In the genomic region with DNA sequence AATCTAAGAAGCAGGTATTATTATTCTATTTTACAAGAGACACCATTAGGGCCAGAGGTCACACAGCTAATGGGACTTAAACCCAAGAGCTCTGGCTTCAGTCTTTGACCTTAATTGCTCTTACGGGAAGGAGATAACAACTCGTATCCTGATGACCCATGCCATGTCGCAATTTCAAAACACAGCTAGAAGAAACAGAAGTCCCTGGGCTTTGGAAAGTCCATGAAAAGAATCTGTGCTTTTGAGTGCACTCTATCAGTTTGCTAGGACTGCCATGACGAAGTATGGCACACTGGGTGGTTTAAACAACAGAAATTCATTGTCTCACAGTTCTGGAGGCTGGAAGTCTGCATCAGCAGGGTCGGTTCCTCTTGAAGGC, we compare ENCODE assay signal across 1 cellular context.
TF ChIP-seq lines count a peak whose summit lies in the region.

No MANE protein-coding gene starts in this region.

TF ChIP-seq in HepG2, 621 proteins besides CTCF, POLR2A, EP300 and RAD21 (continued from another document and continues in another):
- TF ChIP-seq, protein P1, sequence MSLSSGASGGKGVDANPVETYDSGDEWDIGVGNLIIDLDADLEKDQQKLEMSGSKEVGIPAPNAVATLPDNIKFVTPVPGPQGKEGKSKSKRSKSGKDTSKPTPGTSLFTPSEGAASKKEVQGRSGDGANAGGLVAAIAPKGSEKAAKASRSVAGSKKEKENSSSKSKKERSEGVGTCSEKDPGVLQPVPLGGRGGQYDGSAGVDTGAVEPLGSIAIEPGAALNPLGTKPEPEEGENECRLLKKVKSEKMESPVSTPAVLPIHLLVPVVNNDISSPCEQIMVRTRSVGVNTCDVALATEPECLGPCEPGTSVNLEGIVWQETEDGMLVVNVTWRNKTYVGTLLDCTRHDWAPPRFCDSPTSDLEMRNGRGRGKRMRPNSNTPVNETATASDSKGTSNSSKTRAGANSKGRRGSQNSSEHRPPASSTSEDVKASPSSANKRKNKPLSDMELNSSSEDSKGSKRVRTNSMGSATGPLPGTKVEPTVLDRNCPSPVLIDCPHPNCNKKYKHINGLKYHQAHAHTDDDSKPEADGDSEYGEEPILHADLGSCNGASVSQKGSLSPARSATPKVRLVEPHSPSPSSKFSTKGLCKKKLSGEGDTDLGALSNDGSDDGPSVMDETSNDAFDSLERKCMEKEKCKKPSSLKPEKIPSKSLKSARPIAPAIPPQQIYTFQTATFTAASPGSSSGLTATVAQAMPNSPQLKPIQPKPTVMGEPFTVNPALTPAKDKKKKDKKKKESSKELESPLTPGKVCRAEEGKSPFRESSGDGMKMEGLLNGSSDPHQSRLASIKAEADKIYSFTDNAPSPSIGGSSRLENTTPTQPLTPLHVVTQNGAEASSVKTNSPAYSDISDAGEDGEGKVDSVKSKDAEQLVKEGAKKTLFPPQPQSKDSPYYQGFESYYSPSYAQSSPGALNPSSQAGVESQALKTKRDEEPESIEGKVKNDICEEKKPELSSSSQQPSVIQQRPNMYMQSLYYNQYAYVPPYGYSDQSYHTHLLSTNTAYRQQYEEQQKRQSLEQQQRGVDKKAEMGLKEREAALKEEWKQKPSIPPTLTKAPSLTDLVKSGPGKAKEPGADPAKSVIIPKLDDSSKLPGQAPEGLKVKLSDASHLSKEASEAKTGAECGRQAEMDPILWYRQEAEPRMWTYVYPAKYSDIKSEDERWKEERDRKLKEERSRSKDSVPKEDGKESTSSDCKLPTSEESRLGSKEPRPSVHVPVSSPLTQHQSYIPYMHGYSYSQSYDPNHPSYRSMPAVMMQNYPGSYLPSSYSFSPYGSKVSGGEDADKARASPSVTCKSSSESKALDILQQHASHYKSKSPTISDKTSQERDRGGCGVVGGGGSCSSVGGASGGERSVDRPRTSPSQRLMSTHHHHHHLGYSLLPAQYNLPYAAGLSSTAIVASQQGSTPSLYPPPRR (CRISPR knock-in tag; IDR thresholded peaks at IDR 0.05; ENCODE audit: borderline replicate concordance): peak; percentile 71; the same call in 1 of the 2 replicates
- TF ChIP-seq MATR3 (CRISPR knock-in tag; IDR thresholded peaks at IDR 0.05) (no peak), ZNF142 (CRISPR knock-in tag; IDR thresholded peaks at IDR 0.05) (no peak), ZNF180 (CRISPR knock-in tag; IDR thresholded peaks at IDR 0.05; ENCODE audit: borderline replicate concordance, low read depth) (no peak), AHR (CRISPR knock-in tag; IDR thresholded peaks at IDR 0.05) (no peak), ATAD3A (CRISPR knock-in tag; IDR thresholded peaks at IDR 0.05) (no peak), SRSF1 (optimal IDR thresholded peaks at IDR 0.05; ENCODE audit: low read depth, low read length) (no peak), NR2F1 (CRISPR knock-in tag; IDR thresholded peaks at IDR 0.05) (peak; percentile 84 to 89), NCOA5 (CRISPR knock-in tag; IDR thresholded peaks at IDR 0.05) (no peak), PATZ1 (CRISPR knock-in tag; IDR thresholded peaks at IDR 0.05) (peak; percentile 53; the same call in 1 of the 2 replicates), NR2C2 (CRISPR knock-in tag; IDR thresholded peaks at IDR 0.05; ENCODE audit: borderline replicate concordance) (peak; percentile 39), CSRNP1 (CRISPR knock-in tag; IDR thresholded peaks at IDR 0.05) (no peak), PITX1 (CRISPR knock-in tag; IDR thresholded peaks at IDR 0.05) (peak; percentile 91), ZMYM3 (CRISPR knock-in tag; IDR thresholded peaks at IDR 0.05) (peak; percentile 58; the same call in 1 of the 2 replicates), YY1 (IDR thresholded peaks at IDR 0.05; ENCODE audit: insufficient read depth, insufficient replicate concordance, low read depth, low read length) (peak; percentile 29), HNF4G (IDR thresholded peaks at IDR 0.05; ENCODE audit: borderline replicate concordance, low read depth, low read length) (peak; percentile 71), HNF4G (CRISPR knock-in tag; IDR thresholded peaks at IDR 0.05; ENCODE audit: borderline replicate concordance, low read depth) (no peak), REL (CRISPR knock-in tag; conservative IDR thresholded peaks at IDR 0.05) (no peak), FOXP1 (IDR thresholded peaks at IDR 0.05) (no peak), FOXP1 (CRISPR knock-in tag; IDR thresholded peaks at IDR 0.05) (peak; percentile 88), PTBP1 (IDR thresholded peaks at IDR 0.05; ENCODE audit: low read depth, low read length, poor library complexity, severe bottlenecking) (no peak), FOXK1 (CRISPR knock-in tag; IDR thresholded peaks at IDR 0.05; ENCODE audit: borderline replicate concordance, low read depth) (peak; percentile 88; the same call in 1 of the 2 replicates), THAP11 (CRISPR knock-in tag; IDR thresholded peaks at IDR 0.05) (no peak), KLF6 (CRISPR knock-in tag; IDR thresholded peaks at IDR 0.05) (peak; percentile 34; the same call in 1 of the 2 replicates), RARG (CRISPR knock-in tag; IDR thresholded peaks at IDR 0.05; ENCODE audit: low read depth) (no peak), IRF2 (CRISPR knock-in tag; IDR thresholded peaks at IDR 0.05) (peak; percentile 37; the same call in 1 of the 2 replicates), CENPX (CRISPR knock-in tag; IDR thresholded peaks at IDR 0.05) (no peak), SOX13 (IDR thresholded peaks at IDR 0.05) (peak; percentile 82), SOX13 (CRISPR knock-in tag; conservative IDR thresholded peaks at IDR 0.05 in 1 of 2, IDR thresholded peaks at IDR 0.05 in 1 of 2) (peak in 1 of 2 experiments; percentile 92; a peak in 2 of 4 replicates), PCBP2 (optimal IDR thresholded peaks at IDR 0.05; ENCODE audit: low read depth, low read length, poor library complexity, severe bottlenecking) (no peak), HOXD1 (CRISPR knock-in tag; IDR thresholded peaks at IDR 0.05) (peak; percentile 70; the same call in 1 of the 2 replicates), ZNF34 (CRISPR knock-in tag; IDR thresholded peaks at IDR 0.05; ENCODE audit: borderline replicate concordance) (0 out of 2 replicates have a peak, but pooled peaks have one; percentile 18), ZNF629 (CRISPR knock-in tag; conservative IDR thresholded peaks at IDR 0.05) (no peak), ZNF747 (CRISPR knock-in tag; IDR thresholded peaks at IDR 0.05; ENCODE audit: borderline replicate concordance) (no peak), ZBTB20 (CRISPR knock-in tag; IDR thresholded peaks at IDR 0.05; ENCODE audit: borderline replicate concordance, low read depth) (peak; percentile 80; the same call in 1 of the 2 replicates)
- TF ChIP-seq, protein P2, sequence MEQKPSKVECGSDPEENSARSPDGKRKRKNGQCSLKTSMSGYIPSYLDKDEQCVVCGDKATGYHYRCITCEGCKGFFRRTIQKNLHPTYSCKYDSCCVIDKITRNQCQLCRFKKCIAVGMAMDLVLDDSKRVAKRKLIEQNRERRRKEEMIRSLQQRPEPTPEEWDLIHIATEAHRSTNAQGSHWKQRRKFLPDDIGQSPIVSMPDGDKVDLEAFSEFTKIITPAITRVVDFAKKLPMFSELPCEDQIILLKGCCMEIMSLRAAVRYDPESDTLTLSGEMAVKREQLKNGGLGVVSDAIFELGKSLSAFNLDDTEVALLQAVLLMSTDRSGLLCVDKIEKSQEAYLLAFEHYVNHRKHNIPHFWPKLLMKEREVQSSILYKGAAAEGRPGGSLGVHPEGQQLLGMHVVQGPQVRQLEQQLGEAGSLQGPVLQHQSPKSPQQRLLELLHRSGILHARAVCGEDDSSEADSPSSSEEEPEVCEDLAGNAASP (CRISPR knock-in tag; IDR thresholded peaks at IDR 0.05; ENCODE audit: borderline replicate concordance): peak; percentile 100
- TF ChIP-seq, protein P3, sequence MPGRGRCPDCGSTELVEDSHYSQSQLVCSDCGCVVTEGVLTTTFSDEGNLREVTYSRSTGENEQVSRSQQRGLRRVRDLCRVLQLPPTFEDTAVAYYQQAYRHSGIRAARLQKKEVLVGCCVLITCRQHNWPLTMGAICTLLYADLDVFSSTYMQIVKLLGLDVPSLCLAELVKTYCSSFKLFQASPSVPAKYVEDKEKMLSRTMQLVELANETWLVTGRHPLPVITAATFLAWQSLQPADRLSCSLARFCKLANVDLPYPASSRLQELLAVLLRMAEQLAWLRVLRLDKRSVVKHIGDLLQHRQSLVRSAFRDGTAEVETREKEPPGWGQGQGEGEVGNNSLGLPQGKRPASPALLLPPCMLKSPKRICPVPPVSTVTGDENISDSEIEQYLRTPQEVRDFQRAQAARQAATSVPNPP (CRISPR knock-in tag; IDR thresholded peaks at IDR 0.05): no peak
- TF ChIP-seq, protein P4, sequence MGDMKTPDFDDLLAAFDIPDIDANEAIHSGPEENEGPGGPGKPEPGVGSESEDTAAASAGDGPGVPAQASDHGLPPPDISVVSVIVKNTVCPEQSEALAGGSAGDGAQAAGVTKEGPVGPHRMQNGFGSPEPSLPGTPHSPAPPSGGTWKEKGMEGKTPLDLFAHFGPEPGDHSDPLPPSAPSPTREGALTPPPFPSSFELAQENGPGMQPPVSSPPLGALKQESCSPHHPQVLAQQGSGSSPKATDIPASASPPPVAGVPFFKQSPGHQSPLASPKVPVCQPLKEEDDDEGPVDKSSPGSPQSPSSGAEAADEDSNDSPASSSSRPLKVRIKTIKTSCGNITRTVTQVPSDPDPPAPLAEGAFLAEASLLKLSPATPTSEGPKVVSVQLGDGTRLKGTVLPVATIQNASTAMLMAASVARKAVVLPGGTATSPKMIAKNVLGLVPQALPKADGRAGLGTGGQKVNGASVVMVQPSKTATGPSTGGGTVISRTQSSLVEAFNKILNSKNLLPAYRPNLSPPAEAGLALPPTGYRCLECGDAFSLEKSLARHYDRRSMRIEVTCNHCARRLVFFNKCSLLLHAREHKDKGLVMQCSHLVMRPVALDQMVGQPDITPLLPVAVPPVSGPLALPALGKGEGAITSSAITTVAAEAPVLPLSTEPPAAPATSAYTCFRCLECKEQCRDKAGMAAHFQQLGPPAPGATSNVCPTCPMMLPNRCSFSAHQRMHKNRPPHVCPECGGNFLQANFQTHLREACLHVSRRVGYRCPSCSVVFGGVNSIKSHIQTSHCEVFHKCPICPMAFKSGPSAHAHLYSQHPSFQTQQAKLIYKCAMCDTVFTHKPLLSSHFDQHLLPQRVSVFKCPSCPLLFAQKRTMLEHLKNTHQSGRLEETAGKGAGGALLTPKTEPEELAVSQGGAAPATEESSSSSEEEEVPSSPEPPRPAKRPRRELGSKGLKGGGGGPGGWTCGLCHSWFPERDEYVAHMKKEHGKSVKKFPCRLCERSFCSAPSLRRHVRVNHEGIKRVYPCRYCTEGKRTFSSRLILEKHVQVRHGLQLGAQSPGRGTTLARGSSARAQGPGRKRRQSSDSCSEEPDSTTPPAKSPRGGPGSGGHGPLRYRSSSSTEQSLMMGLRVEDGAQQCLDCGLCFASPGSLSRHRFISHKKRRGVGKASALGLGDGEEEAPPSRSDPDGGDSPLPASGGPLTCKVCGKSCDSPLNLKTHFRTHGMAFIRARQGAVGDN (CRISPR knock-in tag; IDR thresholded peaks at IDR 0.05): no peak
